In the genomic region with DNA sequence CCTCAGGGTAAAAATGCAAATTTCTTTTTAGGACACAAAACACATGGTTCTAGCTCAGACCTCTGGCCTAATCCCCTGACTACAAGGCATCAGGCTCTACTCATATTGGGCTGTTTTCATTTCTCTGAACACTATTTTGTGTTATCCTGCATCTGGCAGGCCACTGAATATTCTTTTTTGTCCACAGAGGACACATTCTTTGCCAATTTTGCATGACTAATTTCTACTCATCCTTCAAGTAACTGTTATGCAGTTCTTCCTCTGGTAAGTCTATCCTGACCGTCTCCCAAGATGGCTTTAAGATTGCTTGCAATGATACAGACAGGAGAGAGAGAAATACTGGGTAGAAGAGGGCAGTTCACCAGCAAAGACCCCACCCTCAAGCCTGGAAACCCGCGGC, we compare ENCODE assay signal across 30 cellular contexts.
"Had no signal": no experiment of that assay in that cellular context is flagged by ENCODE, and none has a peak within 500 bp of the region (broad histone marks: within the 10 kb centered on the region; RNA-seq: fewer than 3 reads in every experiment).

No MANE protein-coding gene starts in this region.

- H3K27me3 ChIP-seq: esophagus squamous epithelium, gastrocnemius medialis, heart left ventricle, right atrium auricular region, suprapubic skin, transverse colon had no signal

- DNase-seq: effector memory CD8-positive, alpha-beta T cell; erythroblast; esophagus squamous epithelium; foreskin fibroblast; gastrocnemius medialis; heart left ventricle; hippocampal formation; islet precursor cell; kidney glomerular epithelial cell; left colon; left ventricle myocardium inferior; mesenchymal stem cell; mucosa of descending colon; naive B cell; stimulated activated CD4-positive, alpha-beta T cell treated with anti-CD3 and anti-CD28 coated beads, Interleukin-12 subunit alpha, Interleukin-12 subunit beta, amount 100 ng/mL, for 4 hours; stimulated activated CD4-positive, alpha-beta T cell treated with anti-CD3 and anti-CD28 coated beads, Interleukin-1b, Interleukin-23, amount 100 ng/mL, for 48 hours; stimulated activated CD4-positive, alpha-beta T cell treated with anti-CD3 and anti-CD28 coated beads, Interleukin-4, amount 100 ng/mL, for 1 hour; stimulated activated CD8-positive, alpha-beta memory T cell treated with anti-CD3 and anti-CD28 coated beads, Interleukin-4, amount 100 ng/mL, for 48 hours; stimulated activated naive CD4-positive, alpha-beta T cell; stimulated activated naive CD8-positive, alpha-beta T cell treated with anti-CD3 and anti-CD28 coated beads, Interleukin-15, amount 100 ng/mL, for 72 hours; transverse colon had no signal

- H3K4me3 ChIP-seq: coronary artery, esophagus squamous epithelium, gastrocnemius medialis, heart left ventricle, left ventricle myocardium inferior, lung, mucosa of descending colon, right atrium auricular region, smooth muscle cell, suprapubic skin, transverse colon had no signal

- H3K36me3 ChIP-seq: esophagus squamous epithelium, gastrocnemius medialis, heart left ventricle, left ventricle myocardium inferior, right atrium auricular region, suprapubic skin, transverse colon had no signal

- H3K27ac ChIP-seq: coronary artery, esophagus squamous epithelium, gastrocnemius medialis, heart left ventricle, left ventricle myocardium inferior, parathyroid adenoma, right atrium auricular region, suprapubic skin, transverse colon had no signal

- H3K79me2 ChIP-seq: parathyroid adenoma had no signal

- H3K4me2 ChIP-seq: smooth muscle cell had no signal

- ATAC-seq: effector memory CD8-positive, alpha-beta T cell; gastrocnemius medialis; heart left ventricle; left colon; mucosa of descending colon; natural killer cell treated with Interleukin-12 subunit alpha and Interleukin-12 subunit beta and Interleukin-15 and Interleukin-18, amount 100 ng/mL, for 72 hours; sciatic nerve; stimulated activated naive CD8-positive, alpha-beta T cell treated with anti-CD3 and anti-CD28 coated beads, Interleukin-15, amount 100 ng/mL, for 72 hours had no signal

- H2AFZ ChIP-seq: parathyroid adenoma had no signal

- FAIRE-seq: endometrium had no signal

- H3K4me1 ChIP-seq: esophagus squamous epithelium, gastrocnemius medialis, heart left ventricle, left ventricle myocardium inferior, parathyroid adenoma, right atrium auricular region, suprapubic skin, transverse colon had no signal

- H3K9ac ChIP-seq: parathyroid adenoma had no signal

- H3K9me3 ChIP-seq: esophagus squamous epithelium, gastrocnemius medialis, heart left ventricle, left ventricle myocardium inferior, mucosa of descending colon, right atrium auricular region, suprapubic skin, transverse colon had no signal
